In the genomic region with DNA sequence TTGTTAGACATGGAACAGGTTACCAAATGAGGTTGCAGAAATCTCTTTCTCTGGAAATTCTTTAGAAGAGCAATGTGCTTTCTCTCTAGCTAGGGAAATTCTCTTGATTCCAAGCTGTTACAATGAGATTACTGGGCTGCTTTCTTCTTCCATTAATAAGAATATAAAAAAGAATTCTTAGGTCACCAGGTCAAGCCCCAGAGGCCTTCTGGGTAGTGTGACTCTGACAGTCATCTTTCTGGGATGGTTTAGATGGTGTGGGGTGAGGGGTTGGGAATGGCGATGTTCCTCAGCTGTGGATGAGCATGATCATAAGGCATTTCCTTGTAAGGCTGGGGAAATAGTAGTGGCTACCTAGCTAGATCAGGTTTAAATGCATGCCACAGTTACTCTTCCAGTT, we compare ENCODE assay signal across 1 cellular context.
TF ChIP-seq lines count a peak whose summit lies in the region.

No MANE protein-coding gene starts in this region.

TF ChIP-seq in HepG2, 621 proteins besides CTCF, POLR2A, EP300 and RAD21:
- TF ChIP-seq, protein P1, sequence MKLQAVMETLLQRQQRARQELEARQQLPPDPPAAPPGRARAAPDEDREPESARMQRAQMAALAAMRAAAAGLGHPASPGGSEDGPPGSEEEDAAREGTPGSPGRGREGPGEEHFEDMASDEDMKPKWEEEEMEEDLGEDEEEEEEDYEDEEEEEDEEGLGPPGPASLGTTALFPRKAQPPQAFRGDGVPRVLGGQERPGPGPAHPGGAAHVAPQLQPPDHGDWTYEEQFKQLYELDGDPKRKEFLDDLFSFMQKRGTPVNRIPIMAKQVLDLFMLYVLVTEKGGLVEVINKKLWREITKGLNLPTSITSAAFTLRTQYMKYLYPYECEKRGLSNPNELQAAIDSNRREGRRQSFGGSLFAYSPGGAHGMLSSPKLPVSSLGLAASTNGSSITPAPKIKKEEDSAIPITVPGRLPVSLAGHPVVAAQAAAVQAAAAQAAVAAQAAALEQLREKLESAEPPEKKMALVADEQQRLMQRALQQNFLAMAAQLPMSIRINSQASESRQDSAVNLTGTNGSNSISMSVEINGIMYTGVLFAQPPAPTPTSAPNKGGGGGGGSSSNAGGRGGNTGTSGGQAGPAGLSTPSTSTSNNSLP (IDR thresholded peaks at IDR 0.05; ENCODE audit: low read depth, low read length) = no peak
